18 cellular contexts compared by ENCODE assay signal in genomic region chr4:160450861-160451260, GRCh38.
DNase-seq lines count a peak whose midpoint lies in the region; ATAC-seq and TF ChIP-seq lines count a peak whose summit lies in the region.
"Had no signal": no experiment of that assay in that cellular context is flagged by ENCODE, and none has a peak within 500 bp of the region (broad histone marks: within the 10 kb centered on the region; RNA-seq: fewer than 3 reads in every experiment).

No MANE protein-coding gene starts in this region.

- H3F3A ChIP-seq in GM23338 (replicated peaks; ENCODE audit: low read depth): no peaks in the 10 kb centered on the region

- no peaks in the 10 kb centered on the region for H3K27me3 Mint-ChIP-seq in GM23338 (ENCODE audit: insufficient read depth, low read depth, poor library complexity)
- H3K27me3 Mint-ChIP-seq: B cell, IgD-negative memory B cell had no signal

- peak overlapping the region; percentile 24; the same call in 1 of the 2 replicates for H2AFZ ChIP-seq in GM23338

- H4K20me1 ChIP-seq in GM23338 (replicated peaks; ENCODE audit: insufficient read depth): no peaks in the 10 kb centered on the region
- H4K20me1 ChIP-seq: BLaER1 treated with 17β-estradiol and CSF1 and Interleukin-3, amounts not matched to agents 10 nM and 100 nM had no signal

- H2AK5ac ChIP-seq in mesendoderm (ENCODE audit: low read length): no peak overlapping the region

- H3K4me3 ChIP-seq in GM23338 (no peak overlapping the region), mesendoderm (ENCODE audit: low read length) (no peak overlapping the region), aorta (ENCODE audit: low read length in 2 of 2) (no peak overlapping the region)
- H3K4me3 ChIP-seq: BLaER1 treated with 17β-estradiol and CSF1 and Interleukin-3, amounts not matched to agents 10 nM and 100 nM had no signal

- H3K56ac ChIP-seq in mesendoderm (ENCODE audit: low read length): no peak overlapping the region

- H3K4me2 ChIP-seq in GM23338 (no peak overlapping the region), mesendoderm (ENCODE audit: low read length) (no peak overlapping the region)
- H3K4me2 ChIP-seq: BLaER1 treated with 17β-estradiol and CSF1 and Interleukin-3, amounts not matched to agents 10 nM and 100 nM had no signal

- peak overlapping the region; percentile 35 for H3K23ac ChIP-seq in mesendoderm (ENCODE audit: low read length)

- H3K18ac ChIP-seq in mesendoderm (ENCODE audit: low read length): no peak overlapping the region

- no peak overlapping the region for H2BK5ac ChIP-seq in mesendoderm (ENCODE audit: low read length)

- no peaks in the 10 kb centered on the region for H3K36me3 Mint-ChIP-seq in GM23338 (ENCODE audit: low read depth)
- H3K36me3 Mint-ChIP-seq: CD8-positive, alpha-beta T cell; IgD-negative memory B cell had no signal

- ATAC-seq in GM23338 (no peak), aorta (ENCODE audit: low FRiP score) (no peak), left colon (no peak)
- ATAC-seq: CD8-positive, alpha-beta T cell; HCT116; HepG2 had no signal

- H3K36me3 ChIP-seq in GM23338 (ENCODE audit: insufficient read depth) (no peaks in the 10 kb centered on the region), mesendoderm (ENCODE audit: control insufficient read depth, insufficient read depth, low read length) (no peaks in the 10 kb centered on the region), aorta (ENCODE audit: control insufficient read depth in 1 of 2, insufficient read depth in 2 of 2, low read length in 1 of 2) (no peaks in the 10 kb centered on the region)
- H3K36me3 ChIP-seq: BLaER1 treated with 17β-estradiol and CSF1 and Interleukin-3, amounts not matched to agents 10 nM and 100 nM had no signal

- no peak overlapping the region for H3K27ac ChIP-seq in GM23338 (ENCODE audit: low read depth)
- H3K27ac ChIP-seq in mesendoderm (ENCODE audit: low read depth, low read length): no peak overlapping the region
- H3K27ac ChIP-seq in aorta (ENCODE audit: low read depth in 1 of 2, low read length in 2 of 2): no peak overlapping the region
- H3K27ac ChIP-seq: BLaER1 treated with 17β-estradiol and CSF1 and Interleukin-3, amounts not matched to agents 10 nM and 100 nM had no signal

- no peaks in the 10 kb centered on the region for H3K9me3 ChIP-seq in aorta (ENCODE audit: control insufficient read depth, low read length)
- H3K9me3 ChIP-seq: BLaER1 treated with 17β-estradiol and CSF1 and Interleukin-3, amounts not matched to agents 10 nM and 100 nM had no signal

- WGBS in mesendoderm (ENCODE audit: extremely low coverage, insufficient coverage, low lambda C conversion rate): no CpG with 5 or more reads among the region's 2 CpGs
- 10% methylated on average over 2 of the region's 2 CpGs for WGBS in aorta, 2 donors

- H3K4me1 ChIP-seq in GM23338 (ENCODE audit: insufficient read depth) (no peaks in the 10 kb centered on the region), mesendoderm (ENCODE audit: control insufficient read depth, low read depth, low read length) (no peaks in the 10 kb centered on the region), aorta (ENCODE audit: control insufficient read depth in 1 of 2, insufficient read depth in 2 of 2, low read length in 2 of 2) (no peaks in the 10 kb centered on the region)
- H3K4me1 ChIP-seq: BLaER1 treated with 17β-estradiol and CSF1 and Interleukin-3, amounts not matched to agents 10 nM and 100 nM had no signal

- no peak overlapping the region for H3K27ac Mint-ChIP-seq in GM23338
- H3K27ac Mint-ChIP-seq: B cell; CD8-positive, alpha-beta T cell; HFFc6; IgD-negative memory B cell had no signal

- no peak overlapping the region for H3K4me3 Mint-ChIP-seq in GM23338
- H3K4me3 Mint-ChIP-seq: B cell; CD8-positive, alpha-beta T cell; HFFc6; IgD-negative memory B cell had no signal

- no peak overlapping the region for H3K9ac ChIP-seq in mesendoderm (ENCODE audit: low read length)
- H3K9ac ChIP-seq: BLaER1 treated with 17β-estradiol and CSF1 and Interleukin-3, amounts not matched to agents 10 nM and 100 nM had no signal

- intact Hi-C loops in aorta (cut with DNase I): no loop called here
- intact Hi-C loops in left colon (cut with DNase I, micrococcal nuclease): no loop called here

- no peak overlapping the region for H3K4ac ChIP-seq in mesendoderm (ENCODE audit: low read depth, low read length)

- no peak for TF ChIP-seq CTCF in GM23338 (conservative IDR thresholded peaks at IDR 0.05; ENCODE audit: low read depth in 2 of 2)

- H3K9me3 Mint-ChIP-seq in GM23338: no peaks in the 10 kb centered on the region

- H3K27me3 ChIP-seq in GM23338 (ENCODE audit: insufficient read depth) (no peaks in the 10 kb centered on the region), mesendoderm (ENCODE audit: insufficient read depth, low read length, poor library complexity) (no peaks in the 10 kb centered on the region), aorta (ENCODE audit: control insufficient read depth in 1 of 2, insufficient read depth in 2 of 2, low read length in 1 of 2) (no peaks in the 10 kb centered on the region)
- H3K27me3 ChIP-seq: BLaER1 treated with 17β-estradiol and CSF1 and Interleukin-3, amounts not matched to agents 10 nM and 100 nM had no signal

- H2BK15ac ChIP-seq in mesendoderm (replicated peaks; ENCODE audit: low read depth): no peak overlapping the region

- no peak overlapping the region for H4K5ac ChIP-seq in mesendoderm (ENCODE audit: low read length)

- no peaks in the 10 kb centered on the region for H3K9me2 ChIP-seq in GM23338 (ENCODE audit: insufficient read depth)

- DNase-seq in GM23338 (ENCODE audit: low spot score): no peak
- peak; percentile 66 to 88 for DNase-seq in cerebellar nuclear complex (lab: John Stamatoyannopoulos, UW)
- no peak for DNase-seq in mesendoderm
- peak; percentile 15 for DNase-seq in superior temporal gyrus (ENCODE audit: extremely low spot score)
- DNase-seq in aorta: no peak
- DNase-seq in left colon: no peak
- no peak for DNase-seq in NAMALWA (ENCODE audit: low spot score)
- DNase-seq: Calu3; CD8-positive, alpha-beta T cell; GDM1; GOT3; H7; HFFc6 had no signal

- no peaks in the 10 kb centered on the region for H3K79me1 ChIP-seq in mesendoderm (ENCODE audit: low read length)

- H2BK120ac ChIP-seq in mesendoderm (ENCODE audit: low read depth, low read length): no peak overlapping the region

- no peaks in the 10 kb centered on the region for H3K4me1 Mint-ChIP-seq in GM23338
- H3K4me1 Mint-ChIP-seq: B cell, IgD-negative memory B cell had no signal

- H4K8ac ChIP-seq in mesendoderm (ENCODE audit: low read depth, low read length): no peak overlapping the region

- H3K79me2 ChIP-seq in GM23338 (replicated peaks; ENCODE audit: insufficient read depth) (no peaks in the 10 kb centered on the region), mesendoderm (ENCODE audit: control insufficient read depth, insufficient read depth, low read length) (no peaks in the 10 kb centered on the region)

TF ChIP-seq in GM23338, 12 proteins besides CTCF, POLR2A, EP300 and RAD21 (continues in another document):
- TF ChIP-seq ZNF331 (CRISPR knock-in tag; IDR thresholded peaks at IDR 0.05; ENCODE audit: low read depth) (no peak), JUNB (IDR thresholded peaks at IDR 0.05; ENCODE audit: unreplicated experiment) (no peak), EZH2 (IDR thresholded peaks at IDR 0.05; ENCODE audit: low read depth, unreplicated experiment) (no peak), NANOG (IDR thresholded peaks at IDR 0.05; ENCODE audit: borderline replicate concordance) (no peak), ZNF114 (CRISPR knock-in tag; IDR thresholded peaks at IDR 0.05) (no peak), CREB1 (CRISPR knock-in tag; IDR thresholded peaks at IDR 0.05; ENCODE audit: low read depth) (no peak), EZH2phosphoT487 (IDR thresholded peaks at IDR 0.05; ENCODE audit: unreplicated experiment) (no peak), POLR2AphosphoS5 (IDR thresholded peaks at IDR 0.05; ENCODE audit: low read depth) (no peak), REST (IDR thresholded peaks at IDR 0.05; ENCODE audit: unreplicated experiment) (no peak)

Comparison
In these comparisons a context has a peak if more than half of its experiments do, and no peak if none do; other contexts are left out.
1. DNase-seq: peak in cerebellar nuclear complex (2 of 2) and superior temporal gyrus (single experiment); none in GM23338 (single experiment), mesendoderm (single experiment), aorta (0 of 2), left colon (0 of 2) and NAMALWA (single experiment).